ENCODE assay signal across 18 cellular contexts in genomic region chr17:33261911-33262665, GRCh38. TPM values are rescaled to one million over a fixed set of nuclear protein-coding genes. Genes with fewer than 3 reads are reported as not detected.
DNase-seq lines count a peak whose midpoint lies in the region; ATAC-seq, FAIRE-seq and TF ChIP-seq lines count a peak whose summit lies in the region.
"Had no signal": no experiment of that assay in that cellular context is flagged by ENCODE, and none has a peak within 500 bp of the region (broad histone marks: within the 10 kb centered on the region; RNA-seq: fewer than 3 reads in every experiment).

No MANE protein-coding gene starts in this region.

- TF ChIP-seq EP300 in HepG2 (IDR thresholded peaks at IDR 0.05; ENCODE audit: low read depth in 2 of 2, low read length in 2 of 2) (no peak), HepG2 (CRISPR knock-in tag; IDR thresholded peaks at IDR 0.05; ENCODE audit: borderline replicate concordance) (no peak)

- TF ChIP-seq CTCF in HEK293 (tag by site-specific recombination; IDR thresholded peaks at IDR 0.05): no peak
- TF ChIP-seq CTCF in bronchial epithelial cell (IDR thresholded peaks at IDR 0.05; ENCODE audit: insufficient read depth, low read length, severe bottlenecking): no peak
- TF ChIP-seq CTCF in HepG2 (CRISPR knock-in tag; IDR thresholded peaks at IDR 0.05): no peak
- TF ChIP-seq CTCF in PC-3 (conservative IDR thresholded peaks at IDR 0.05; ENCODE audit: low read depth, low read length): no peak

- H3K27ac ChIP-seq in HEK293 (ENCODE audit: extremely low read depth, low read depth, low read length) (no peak overlapping the region), HepG2 (ENCODE audit: extremely low read length, insufficient read depth, low read length) (no peak overlapping the region), PC-3 (ENCODE audit: low read length) (no peak overlapping the region)
- H3K27ac ChIP-seq: A549, BLaER1, HL-60 had no signal

- no peak for ATAC-seq in HepG2
- no peak for ATAC-seq in PC-3
- ATAC-seq: A549, GM12878 had no signal

- H3K27me3 ChIP-seq in bronchial epithelial cell (ENCODE audit: control insufficient read depth, insufficient read depth, low read length): no peaks in the 10 kb centered on the region
- peaks cover 1 to 14% of the 10 kb centered on the region in 2 experiments; a peak in 4 of 5 replicates for H3K27me3 ChIP-seq in HepG2 (ENCODE audit: control insufficient read depth in 1 of 2, insufficient read depth in 2 of 2, low read length in 2 of 2)
- no peaks in the 10 kb centered on the region for H3K27me3 ChIP-seq in PC-3 (ENCODE audit: low read length)
- H3K27me3 ChIP-seq: BLaER1 had no signal

- H2AFZ ChIP-seq in HepG2 (ENCODE audit: low read length) (no peak overlapping the region), PC-3 (ENCODE audit: low read length) (no peak overlapping the region)

- H3K9me2 ChIP-seq in PC-3 (replicated peaks; ENCODE audit: low read length): no peaks in the 10 kb centered on the region

- no TSS peak for BruUV-seq in HepG2 (replicated peaks; lab: Mats Ljungman, UMichigan)
- no TSS peak for BruUV-seq in PC-3 (replicated peaks; lab: Mats Ljungman, UMichigan)

- WGBS in HepG2 (ENCODE audit: low lambda C conversion rate): 10% methylated on average over 1 of the region's 8 CpGs

- DNase-seq in bronchial epithelial cell (ENCODE audit: low read depth) (no peak), HepG2 (ENCODE audit: low spot score) (no peak), NCI-H748 (lab: John Stamatoyannopoulos, UW; ENCODE audit: unreplicated experiment) (no peak), AG08395 (ENCODE audit: low spot score) (no peak), PC-3 (no peak)
- DNase-seq in activated CD8-positive, alpha-beta memory T cell treated with anti-CD3 and anti-CD28 coated beads, Interleukin-2, amount 50 U/mL, for 48 hours: no peak
- DNase-seq: Caco-2; CD8-positive, alpha-beta memory T cell; GOT3; H9; HFFc6; KG1 had no signal

- H3K9ac ChIP-seq in HepG2 (ENCODE audit: insufficient read depth, low read depth, low read length): no peak overlapping the region
- no peak overlapping the region for H3K9ac ChIP-seq in PC-3 (ENCODE audit: low read length)
- H3K9ac ChIP-seq: BLaER1 had no signal

- no peak for TF ChIP-seq POLR2A in HepG2 (IDR thresholded peaks at IDR 0.05; ENCODE audit: insufficient read depth in 1 of 2, low read depth in 2 of 2, low read length in 2 of 2)

- no peaks in the 10 kb centered on the region for H3K36me3 ChIP-seq in HEK293 (ENCODE audit: control insufficient read depth in 2 of 2, insufficient read depth in 1 of 2, low read length in 2 of 2)
- no peaks in the 10 kb centered on the region for H3K36me3 ChIP-seq in bronchial epithelial cell (ENCODE audit: control insufficient read depth, insufficient read depth, low read length)
- no peaks in the 10 kb centered on the region for H3K36me3 ChIP-seq in HepG2 (replicated peaks in 1 of 2; ENCODE audit: control insufficient read depth in 1 of 2, insufficient read depth in 2 of 2, low read length in 2 of 2)
- H3K36me3 ChIP-seq in PC-3 (ENCODE audit: low read depth, low read length): no peaks in the 10 kb centered on the region
- H3K36me3 ChIP-seq: BLaER1 had no signal

- H3F3A ChIP-seq in PC-3 (ENCODE audit: low read length, unreplicated experiment): no peaks in the 10 kb centered on the region

- POLR2A ChIA-PET in HEK293 (lab: Yijun Ruan, JAX) (no interaction called here), HepG2 (lab: Yijun Ruan, JAX) (no interaction called here), PC-3 (lab: Charles Lee; ENCODE audit: unreplicated experiment) (no interaction called here)

- intact Hi-C loops in HepG2 (cut with micrococcal nuclease; ENCODE audit: unreplicated experiment): no loop called here
- intact Hi-C loops in PC-3 (cut with micrococcal nuclease): no loop called here

- H3K79me2 ChIP-seq in HepG2 (ENCODE audit: insufficient read depth, low read length) (no peaks in the 10 kb centered on the region), PC-3 (ENCODE audit: low read length) (no peaks in the 10 kb centered on the region)

- H4K20me1 ChIP-seq in HepG2 (ENCODE audit: insufficient read depth, low read length) (0 out of 2 replicates have a peak, but pooled peaks cover 2% of the 10 kb centered on the region), PC-3 (ENCODE audit: low read length) (no peaks in the 10 kb centered on the region)

- H3K9me3 ChIP-seq in HEK293 (ENCODE audit: control insufficient read depth, insufficient read depth, low read depth, low read length): no peaks in the 10 kb centered on the region
- no peaks in the 10 kb centered on the region for H3K9me3 ChIP-seq in HepG2 (ENCODE audit: low read length)
- H3K9me3 ChIP-seq in PC-3 (ENCODE audit: low read length): no peaks in the 10 kb centered on the region
- H3K9me3 ChIP-seq: A549, BLaER1, Caco-2 had no signal

- H3K4me3 ChIP-seq in HEK293 (ENCODE audit: low read depth, low read length) (no peak overlapping the region), bronchial epithelial cell (ENCODE audit: low read depth, low read length) (no peak overlapping the region), HepG2 (replicated peaks in 1 of 3; ENCODE audit: insufficient read depth in 1 of 3, low read depth in 2 of 3, low read length in 3 of 3) (no peak overlapping the region), PC-3 (ENCODE audit: low read length) (no peak overlapping the region)
- H3K4me3 ChIP-seq: A549, BLaER1, GM12878 had no signal

- no peak for TF ChIP-seq RAD21 in HepG2 (CRISPR knock-in tag; IDR thresholded peaks at IDR 0.05)

- in situ Hi-C loops in HepG2 (cut with HindIII; ENCODE audit: extremely low pct_ligation_motif_present, low pct_unique_long_range_greater_than_20kb): no loop called here

- FAIRE-seq in bronchial epithelial cell (lab: Jason Lieb, UNC) (peak; percentile 13), HepG2 (lab: Jason Lieb, UNC) (no peak)
- FAIRE-seq: GM12878, GM18507 had no signal

- CTCF ChIA-PET in HEK293 (lab: Yijun Ruan, JAX): no interaction called here
- CTCF ChIA-PET in HepG2 (lab: Yijun Ruan, JAX; ENCODE audit: low intra/inter-chr PET ratio, low total read pairs): no interaction called here
- CTCF ChIA-PET in PC-3 (lab: Charles Lee): no interaction called here

- H3K4me1 ChIP-seq in HEK293 (ENCODE audit: control insufficient read depth, insufficient read depth, low read length) (no peaks in the 10 kb centered on the region), HepG2 (ENCODE audit: insufficient read depth, low read length) (no peaks in the 10 kb centered on the region), PC-3 (ENCODE audit: insufficient read depth, low read length) (peaks cover 7% of the 10 kb centered on the region)
- H3K4me1 ChIP-seq: BLaER1, Caco-2 had no signal

- H3K4me2 ChIP-seq in HepG2 (ENCODE audit: low read depth, low read length): no peak overlapping the region
- no peak overlapping the region for H3K4me2 ChIP-seq in PC-3 (ENCODE audit: low read length)
- H3K4me2 ChIP-seq: A549, BLaER1 had no signal

TF ChIP-seq in HEK293, 187 proteins besides CTCF, POLR2A, EP300 and RAD21:
- TF ChIP-seq ZFP69B (tag by site-specific recombination; IDR thresholded peaks at IDR 0.05) (no peak), ZNF366 (tag by site-specific recombination; conservative IDR thresholded peaks at IDR 0.05) (peak; percentile 57)
TF ChIP-seq in HEK293: peak in this region for 1.

TF ChIP-seq in HepG2, 621 proteins besides CTCF, POLR2A, EP300 and RAD21:
- peak; percentile 78 for TF ChIP-seq PCBP2 (optimal IDR thresholded peaks at IDR 0.05; ENCODE audit: low read depth, low read length, poor library complexity, severe bottlenecking)
- TF ChIP-seq, protein P1, sequence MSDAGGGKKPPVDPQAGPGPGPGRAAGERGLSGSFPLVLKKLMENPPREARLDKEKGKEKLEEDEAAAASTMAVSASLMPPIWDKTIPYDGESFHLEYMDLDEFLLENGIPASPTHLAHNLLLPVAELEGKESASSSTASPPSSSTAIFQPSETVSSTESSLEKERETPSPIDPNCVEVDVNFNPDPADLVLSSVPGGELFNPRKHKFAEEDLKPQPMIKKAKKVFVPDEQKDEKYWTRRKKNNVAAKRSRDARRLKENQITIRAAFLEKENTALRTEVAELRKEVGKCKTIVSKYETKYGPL (CRISPR knock-in tag; IDR thresholded peaks at IDR 0.05): no peak
- peak; percentile 31 for TF ChIP-seq HNRNPK (IDR thresholded peaks at IDR 0.05; ENCODE audit: low read depth, low read length, poor library complexity, severe bottlenecking)

RNA-seq across cellular contexts. Expression of gene ASIC2, which starts 31.0 kb away (rescaled TPM):
- total RNA-seq in bronchial epithelial cell (0.13 TPM in 1 of 2 replicates, not detected in the other), HepG2 (2016; rRNA removed; fragmentation: Illumina TruSeq; extraction: Trizol) (not detected in 2 replicates), PC-3 (2014; rRNA removed) (0.11 and 0.12 TPM in 2 replicates)
- total RNA-seq in HepG2 (2016; cell fraction: cytosol; rRNA removed; fragmentation: Illumina TruSeq; extraction: Trizol; ENCODE audit: low read depth): not detected in 2 replicates
- total RNA-seq in HepG2 (2016; cell fraction: insoluble cytoplasmic fraction; rRNA removed; fragmentation: Illumina TruSeq; extraction: Trizol): not detected in 2 replicates
- not detected in 2 replicates for total RNA-seq in HepG2 (2016; cell fraction: membrane; rRNA removed; fragmentation: Illumina TruSeq; extraction: Trizol)
- total RNA-seq in HepG2 (2016; cell fraction: nucleus; rRNA removed; fragmentation: Illumina TruSeq; extraction: Trizol): not detected in 2 replicates
- polyA plus RNA-seq in HepG2 (2011; rRNA removed): not detected in 2 replicates
- not detected in 2 replicates for polyA plus RNA-seq in HepG2 (2011; cell fraction: cytosol; rRNA removed)
- polyA plus RNA-seq in HepG2 (2011; cell fraction: nucleus; rRNA removed): not detected in 2 replicates
- not detected in 2 replicates for polyA plus RNA-seq in HepG2 (2012)
- polyA plus RNA-seq in HepG2 (2016; cell fraction: cytosol; fragmentation: Illumina TruSeq; extraction: Trizol; ENCODE audit: low read depth): not detected in 2 replicates
- not detected in 2 replicates for polyA plus RNA-seq in HepG2 (2016; cell fraction: insoluble cytoplasmic fraction; fragmentation: Illumina TruSeq; extraction: Trizol; ENCODE audit: low read depth)
- polyA plus RNA-seq in HepG2 (2016; cell fraction: membrane; fragmentation: Illumina TruSeq; extraction: Trizol; ENCODE audit: low read depth): not detected in 2 replicates
- not detected in 2 replicates for polyA plus RNA-seq in HepG2 (2016; cell fraction: nucleus; fragmentation: Illumina TruSeq; extraction: Trizol; ENCODE audit: insufficient read depth, low read depth)
- polyA minus RNA-seq in HepG2 (2011; rRNA and poly(A)+ RNA removed; ENCODE audit: low replicate concordance): 0.26 TPM in 1 of 2 replicates, not detected in the other
- polyA minus RNA-seq in HepG2 (2011; cell fraction: cytosol; rRNA and poly(A)+ RNA removed): not detected in 2 replicates
- polyA minus RNA-seq in HepG2 (2011; cell fraction: nucleus; rRNA and poly(A)+ RNA removed): not detected in 2 replicates
- total RNA-seq: Caco-2; CD8-positive, alpha-beta memory T cell; GM12878; HFFc6 had no signal
- polyA plus RNA-seq: CD8-positive, alpha-beta memory T cell; GM12878 had no signal
